14 cellular contexts compared by ENCODE assay signal in the genomic region with DNA sequence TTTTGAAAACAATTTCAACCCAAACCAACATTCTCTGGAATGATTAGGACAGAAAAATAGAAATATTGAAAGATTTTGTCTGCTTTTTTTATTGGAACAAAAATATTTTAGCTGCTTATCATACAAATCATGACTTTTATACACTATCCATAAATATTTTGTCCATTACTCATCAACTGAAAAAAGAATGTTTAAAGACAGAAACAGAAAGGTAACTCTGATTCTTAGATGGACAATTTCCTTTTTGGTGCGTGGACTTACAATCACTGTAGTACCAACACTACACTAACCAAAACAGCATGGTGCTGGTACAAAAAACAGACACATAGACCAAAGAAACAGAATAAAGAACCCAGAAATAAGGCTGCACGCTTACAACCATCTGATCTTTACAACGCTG.
DNase-seq lines count a peak whose midpoint lies in the region; ATAC-seq lines count a peak whose summit lies in the region.
"Had no signal": no experiment of that assay in that cellular context is flagged by ENCODE, and none has a peak within 500 bp of the region (broad histone marks: within the 10 kb centered on the region; RNA-seq: fewer than 3 reads in every experiment).

No MANE protein-coding gene starts in this region.

- H3K4me3 ChIP-seq in adipocyte (ENCODE audit: low read length) (peak overlapping the region; percentile 26), mesenchymal stem cell (ENCODE audit: insufficient read depth in 1 of 2, low read depth in 1 of 2, low read length in 2 of 2) (no peak overlapping the region)
- H3K4me3 ChIP-seq: BLaER1 had no signal

- H2BK120ac ChIP-seq in mesenchymal stem cell (ENCODE audit: low read depth, low read length): no peak overlapping the region

- no peak overlapping the region for H4K91ac ChIP-seq in mesenchymal stem cell (ENCODE audit: low read length)

- no peak overlapping the region for H2AFZ ChIP-seq in mesenchymal stem cell (ENCODE audit: low read depth, low read length)

- no peak overlapping the region for H3K14ac ChIP-seq in mesenchymal stem cell (ENCODE audit: low read length in 2 of 2)

- H2BK15ac ChIP-seq in mesenchymal stem cell (ENCODE audit: low read depth, poor library complexity, severe bottlenecking): no peak overlapping the region

- no peak overlapping the region for H3K27ac Mint-ChIP-seq in activated CD8-positive, alpha-beta T cell treated with anti-CD3 and anti-CD28 coated beads, Interleukin-2, amount 10 ng/mL, durations not matched to agents 7 days and 5 days
- H3K27ac Mint-ChIP-seq: CD4-positive, alpha-beta memory T cell had no signal

- no peaks in the 10 kb centered on the region for H3K79me1 ChIP-seq in mesenchymal stem cell (replicated peaks; ENCODE audit: low read length, poor library complexity, severe bottlenecking)

- WGBS in mesenchymal stem cell: 80% methylated on average over 3 of the region's 3 CpGs

- no peak overlapping the region for H4K8ac ChIP-seq in mesenchymal stem cell (ENCODE audit: low read length)

- no peaks in the 10 kb centered on the region for H3K4me1 Mint-ChIP-seq in activated CD8-positive, alpha-beta T cell treated with anti-CD3 and anti-CD28 coated beads, Interleukin-2, amount 10 ng/mL, durations not matched to agents 7 days and 5 days (ENCODE audit: low read depth)
- H3K4me1 Mint-ChIP-seq: CD4-positive, alpha-beta memory T cell had no signal

- no peak overlapping the region for H3K4ac ChIP-seq in mesenchymal stem cell (ENCODE audit: low read depth in 1 of 2, low read length in 2 of 2)

- H3K27ac ChIP-seq in mesenchymal stem cell (ENCODE audit: low read length, poor library complexity, severe bottlenecking): no peak overlapping the region
- H3K27ac ChIP-seq: BLaER1 had no signal

- H3K18ac ChIP-seq in mesenchymal stem cell (ENCODE audit: low read depth in 1 of 2, low read length in 2 of 2): no peak overlapping the region

- no peak overlapping the region for H3K4me2 ChIP-seq in mesenchymal stem cell (ENCODE audit: low read length, poor library complexity, severe bottlenecking)
- H3K4me2 ChIP-seq: BLaER1 had no signal

- CTCF ChIA-PET in activated CD8-positive, alpha-beta T cell treated with anti-CD3 and anti-CD28 coated beads, Interleukin-2, amount 10 ng/mL, durations not matched to agents 7 days and 5 days (lab: Charles Lee): no interaction called here

- H3K9ac ChIP-seq in adipocyte (ENCODE audit: low read length) (peak overlapping the region; percentile 52), mesenchymal stem cell (ENCODE audit: low read length) (peak overlapping the region; percentile 32)
- H3K9ac ChIP-seq: BLaER1 had no signal

- POLR2A ChIA-PET in activated CD8-positive, alpha-beta T cell treated with anti-CD3 and anti-CD28 coated beads, Interleukin-2, amount 10 ng/mL, durations not matched to agents 7 days and 5 days (lab: Charles Lee): no interaction called here

- ATAC-seq in left cardiac atrium: no peak
- no peak for ATAC-seq in activated CD8-positive, alpha-beta T cell treated with anti-CD3 and anti-CD28 coated beads, Interleukin-2, amount 10 ng/mL, durations not matched to agents 7 days and 5 days

- DNase-seq in EH (ENCODE audit: low read depth) (peak; percentile 30), HT1080 (ENCODE audit: low read depth) (peak; percentile 30), adipocyte (ENCODE audit: low read depth) (no peak), mesenchymal stem cell (no peak), Kasumi-1 (lab: John Stamatoyannopoulos, UW) (no peak), left cardiac atrium (no peak), HUDEP-2 (lab: John Stamatoyannopoulos, UW; ENCODE audit: unreplicated experiment in 76 of 76) (no peak)
- no peak for DNase-seq in activated CD8-positive, alpha-beta T cell treated with anti-CD3 and anti-CD28 coated beads, Interleukin-2, amount 10 ng/mL, durations not matched to agents 7 days and 5 days
- DNase-seq: Calu3; CD4-positive, alpha-beta memory T cell; H7; NCI-H1092 treated with DMSO at 0.1 percent for 48 hours; NCI-H774 had no signal

- no peak overlapping the region for H2BK5ac ChIP-seq in mesenchymal stem cell (ENCODE audit: low read depth, low read length, poor library complexity, severe bottlenecking)

- H3K9me3 Mint-ChIP-seq in activated CD8-positive, alpha-beta T cell treated with anti-CD3 and anti-CD28 coated beads, Interleukin-2, amount 10 ng/mL, durations not matched to agents 7 days and 5 days (ENCODE audit: insufficient read depth): no peaks in the 10 kb centered on the region

- H2BK12ac ChIP-seq in mesenchymal stem cell (ENCODE audit: low read length in 2 of 2): no peak overlapping the region

- H3K23ac ChIP-seq in mesenchymal stem cell (ENCODE audit: low read length in 2 of 2): no peak overlapping the region

- peaks cover 6% of the 10 kb centered on the region for H3K27me3 Mint-ChIP-seq in activated CD8-positive, alpha-beta T cell treated with anti-CD3 and anti-CD28 coated beads, Interleukin-2, amount 10 ng/mL, durations not matched to agents 7 days and 5 days (ENCODE audit: low read depth)
- H3K27me3 Mint-ChIP-seq: CD4-positive, alpha-beta memory T cell had no signal

- no peaks in the 10 kb centered on the region for H3K36me3 Mint-ChIP-seq in activated CD8-positive, alpha-beta T cell treated with anti-CD3 and anti-CD28 coated beads, Interleukin-2, amount 10 ng/mL, durations not matched to agents 7 days and 5 days (ENCODE audit: low read depth)
- H3K36me3 Mint-ChIP-seq: CD4-positive, alpha-beta memory T cell had no signal

- H3K36me3 ChIP-seq in adipocyte (ENCODE audit: control insufficient read depth, insufficient read depth, low read length, severe bottlenecking) (no peaks in the 10 kb centered on the region), mesenchymal stem cell (ENCODE audit: control insufficient read depth in 1 of 2, insufficient read depth in 2 of 2, low read depth in 1 of 2, low read length in 2 of 2) (no peaks in the 10 kb centered on the region)
- H3K36me3 ChIP-seq: BLaER1 had no signal

- intact Hi-C loops in left cardiac atrium (cut with DNase I): no loop called here

- no peaks in the 10 kb centered on the region for H3K9me3 ChIP-seq in adipocyte (ENCODE audit: control insufficient read depth, low read length)
- H3K9me3 ChIP-seq in mesenchymal stem cell (ENCODE audit: control insufficient read depth, low read length): peaks cover 3% of the 10 kb centered on the region
- H3K9me3 ChIP-seq: BLaER1 had no signal

- H3K4me3 Mint-ChIP-seq in activated CD8-positive, alpha-beta T cell treated with anti-CD3 and anti-CD28 coated beads, Interleukin-2, amount 10 ng/mL, durations not matched to agents 7 days and 5 days: no peak overlapping the region
- H3K4me3 Mint-ChIP-seq: CD4-positive, alpha-beta memory T cell had no signal

- no peaks in the 10 kb centered on the region for H3K27me3 ChIP-seq in adipocyte (replicated peaks; ENCODE audit: control insufficient read depth, insufficient read depth, low read length)
- H3K27me3 ChIP-seq in mesenchymal stem cell (ENCODE audit: control insufficient read depth in 1 of 2, insufficient read depth in 1 of 2, low read length in 2 of 2): no peaks in the 10 kb centered on the region
- H3K27me3 ChIP-seq: BLaER1 had no signal

- peaks cover 11% of the 10 kb centered on the region for H3K4me1 ChIP-seq in adipocyte (ENCODE audit: control insufficient read depth, insufficient read depth, low read length)
- H3K4me1 ChIP-seq in mesenchymal stem cell (ENCODE audit: control insufficient read depth, insufficient read depth, low read depth, low read length): no peaks in the 10 kb centered on the region
- H3K4me1 ChIP-seq: BLaER1 had no signal

- H2AK5ac ChIP-seq in mesenchymal stem cell (ENCODE audit: low read length, severe bottlenecking): no peak overlapping the region

Comparison
In these comparisons a context has a peak if more than half of its experiments do, and no peak if none do; other contexts are left out.
1. DNase-seq: peak in EH (single experiment) and HT1080 (single experiment); none in adipocyte (single experiment), mesenchymal stem cell (single experiment), Kasumi-1 (0 of 2), left cardiac atrium (single experiment), HUDEP-2 (0 of 76) and activated CD8-positive, alpha-beta T cell treated with anti-CD3 and anti-CD28 coated beads, Interleukin-2, amount 10 ng/mL, durations not matched to agents 7 days and 5 days (single experiment).